In genomic region chr16:27602103-27602502, GRCh38 we compare ENCODE assay signal across 31 cellular contexts.
"Had no signal": no experiment of that assay in that cellular context is flagged by ENCODE, and none has a peak within 500 bp of the region (broad histone marks: within the 10 kb centered on the region; RNA-seq: fewer than 3 reads in every experiment).

No MANE protein-coding gene starts in this region.

- H3K36me3 ChIP-seq: brain microvascular endothelial cell, WERI-Rb-1 had no signal

- H3K36me3 Mint-ChIP-seq: activated CD8-positive, alpha-beta memory T cell treated with anti-CD3 and anti-CD28 coated beads, Interleukin-2, amount 10 ng/mL, durations not matched to agents 7 days and 5 days had no signal

- H3K4me1 Mint-ChIP-seq: activated CD4-positive, alpha-beta memory T cell treated with anti-CD3 and anti-CD28 coated beads, Interleukin-2, amount 10 ng/mL, durations not matched to agents 7 days and 5 days; activated CD8-positive, alpha-beta memory T cell treated with anti-CD3 and anti-CD28 coated beads, Interleukin-2, amount 10 ng/mL, durations not matched to agents 7 days and 5 days; activated naive CD8-positive, alpha-beta T cell treated with anti-CD3 and anti-CD28 coated beads for 36 hours had no signal

- H3K4me3 Mint-ChIP-seq: activated CD4-positive, alpha-beta memory T cell treated with anti-CD3 and anti-CD28 coated beads, Interleukin-2, amount 10 ng/mL, durations not matched to agents 7 days and 5 days; activated CD8-positive, alpha-beta memory T cell treated with anti-CD3 and anti-CD28 coated beads, Interleukin-2, amount 10 ng/mL, durations not matched to agents 7 days and 5 days; activated naive CD8-positive, alpha-beta T cell treated with anti-CD3 and anti-CD28 coated beads for 36 hours; activated T-helper 17 cell treated with anti-CD3 and anti-CD28 coated beads, Interleukin-2, amount 50 U/mL, for 72 hours had no signal

- ATAC-seq: activated CD8-positive, alpha-beta memory T cell treated with anti-CD3 and anti-CD28 coated beads, Interleukin-2, amount 10 ng/mL, durations not matched to agents 7 days and 5 days; activated T-helper 17 cell treated with anti-CD3 and anti-CD28 coated beads, Interleukin-2, amount 50 U/mL, for 72 hours had no signal

- H3K27ac ChIP-seq: brain microvascular endothelial cell, PC-9 had no signal

- H3K9me3 Mint-ChIP-seq: activated CD4-positive, alpha-beta memory T cell treated with anti-CD3 and anti-CD28 coated beads, Interleukin-2, amount 10 ng/mL, durations not matched to agents 7 days and 5 days; activated naive CD8-positive, alpha-beta T cell treated with anti-CD3 and anti-CD28 coated beads for 36 hours; activated T-helper 17 cell treated with anti-CD3 and anti-CD28 coated beads, Interleukin-2, amount 50 U/mL, for 72 hours had no signal

- H3K27me3 ChIP-seq: brain microvascular endothelial cell had no signal

- H3K27ac Mint-ChIP-seq: activated CD4-positive, alpha-beta memory T cell treated with anti-CD3 and anti-CD28 coated beads, Interleukin-2, amount 10 ng/mL, durations not matched to agents 7 days and 5 days; activated CD8-positive, alpha-beta memory T cell treated with anti-CD3 and anti-CD28 coated beads, Interleukin-2, amount 10 ng/mL, durations not matched to agents 7 days and 5 days; activated naive CD8-positive, alpha-beta T cell treated with anti-CD3 and anti-CD28 coated beads for 36 hours; activated T-helper 17 cell treated with anti-CD3 and anti-CD28 coated beads, Interleukin-2, amount 50 U/mL, for 72 hours had no signal

- DNase-seq: activated CD4-positive, alpha-beta memory T cell treated with anti-CD3 and anti-CD28 coated beads, Interleukin-2, amount 10 ng/mL, durations not matched to agents 7 days and 5 days; activated CD4-positive, alpha-beta T cell treated with anti-CD3 and anti-CD28 coated beads for 1 hour; activated CD4-positive, alpha-beta T cell treated with anti-CD3 and anti-CD28 coated beads for 48 hours; activated CD4-positive, CD25-positive, alpha-beta regulatory T cell; activated CD8-positive, alpha-beta memory T cell treated with anti-CD3 and anti-CD28 coated beads for 24 hours; activated CD8-positive, alpha-beta memory T cell treated with anti-CD3 and anti-CD28 coated beads, Interleukin-2, amount 10 ng/mL, durations not matched to agents 7 days and 5 days; activated CD8-positive, alpha-beta memory T cell treated with anti-CD3 and anti-CD28 coated beads, Interleukin-2, amount 50 U/mL, for 48 hours; activated effector memory CD4-positive, alpha-beta T cell treated with anti-CD3 and anti-CD28 coated beads, Interleukin-2, amount 50 U/mL, for 16 hours; activated naive CD4-positive, alpha-beta T cell; activated naive CD4-positive, alpha-beta T cell treated with anti-CD3 and anti-CD28 coated beads, Interleukin-2, amount 50 U/mL, for 16 hours; activated naive CD8-positive, alpha-beta T cell treated with anti-CD3 and anti-CD28 coated beads for 36 hours; activated T-cell treated with anti-CD3 and anti-CD28 coated beads, Interleukin-2, amount 50 U/mL, for 48 hours; amniotic stem cell; aorta; brain microvascular endothelial cell; Karpas-422; KBM-7; NCI-H1105; NCI-H1417 treated with DMSO at 0.1 percent for 48 hours; NCI-H1694; NCI-H1930; NCI-H345; NCI-H526; NCI-H748 treated with DMSO at 0.1 percent for 48 hours; PC-9; Right ventricle myocardium superior; SW 1271; T-helper 1 cell; T1000 had no signal

- H3K27me3 Mint-ChIP-seq: activated CD4-positive, alpha-beta memory T cell treated with anti-CD3 and anti-CD28 coated beads, Interleukin-2, amount 10 ng/mL, durations not matched to agents 7 days and 5 days; activated CD8-positive, alpha-beta memory T cell treated with anti-CD3 and anti-CD28 coated beads, Interleukin-2, amount 10 ng/mL, durations not matched to agents 7 days and 5 days; activated naive CD8-positive, alpha-beta T cell treated with anti-CD3 and anti-CD28 coated beads for 36 hours; activated T-helper 17 cell treated with anti-CD3 and anti-CD28 coated beads, Interleukin-2, amount 50 U/mL, for 72 hours had no signal

- H3K4me3 ChIP-seq: PC-9 had no signal
